9 cellular contexts compared by ENCODE assay signal in the genomic region with DNA sequence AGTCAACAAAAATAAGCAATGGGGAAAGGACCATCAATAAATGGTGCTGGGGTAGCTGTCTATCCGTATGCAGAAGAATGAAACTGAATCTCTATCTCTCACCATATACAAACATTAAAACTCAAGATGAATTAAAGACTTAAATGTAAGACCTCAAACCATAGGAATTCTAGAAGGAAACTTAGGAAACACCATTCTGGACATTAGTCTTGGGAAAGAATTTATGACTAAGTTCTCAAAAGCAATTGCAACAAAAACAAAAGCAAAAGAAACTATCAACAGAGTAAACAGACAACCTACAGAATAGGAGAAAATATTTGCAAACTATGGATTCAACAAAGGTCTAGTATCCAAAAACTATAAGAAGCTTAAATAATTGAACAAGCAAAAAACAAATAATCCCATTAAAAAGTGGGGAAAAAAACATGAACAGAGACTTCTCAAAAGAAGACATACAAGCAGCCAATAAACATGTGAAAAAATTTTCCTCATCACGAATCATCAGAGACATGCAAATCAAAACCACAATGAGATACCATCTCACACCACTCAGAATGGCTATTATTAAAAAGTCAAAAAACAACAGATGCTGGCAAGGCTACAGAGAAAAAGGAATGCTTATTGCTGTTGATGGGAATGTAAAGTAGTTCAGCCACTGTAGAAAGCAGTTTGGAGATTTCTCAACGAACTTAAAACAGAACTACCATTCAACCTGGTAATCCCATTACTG.
"Had no signal": no experiment of that assay in that cellular context is flagged by ENCODE, and none has a peak within 500 bp of the region (broad histone marks: within the 10 kb centered on the region; RNA-seq: fewer than 3 reads in every experiment).

No MANE protein-coding gene starts in this region.

- DNase-seq: activated B cell treated with CpG ODN at 0.5 μM for 24 hours; activated CD4-positive, alpha-beta T cell treated with anti-CD3 and anti-CD28 coated beads, Interleukin-2, amount 10 ng/mL, durations not matched to agents 24 days and 14 days; amygdala; stomach; T-helper 17 cell had no signal

- H3K27me3 ChIP-seq: esophagus muscularis mucosa, gastroesophageal sphincter, stomach had no signal

- FAIRE-seq: keratinocyte had no signal

- H3K4me3 ChIP-seq: esophagus muscularis mucosa, gastroesophageal sphincter, stomach had no signal

- ATAC-seq: activated T-helper 17 cell treated with anti-CD3 and anti-CD28 coated beads, Interleukin-2, amount 50 U/mL, for 72 hours; gastroesophageal sphincter; T-helper 17 cell had no signal

- H3K36me3 ChIP-seq: esophagus muscularis mucosa, gastroesophageal sphincter, stomach had no signal
